ENCODE assay signal across 7 cellular contexts in genomic region chr17:75517277-75517865, GRCh38. TPM values are rescaled to one million over a fixed set of nuclear protein-coding genes. Genes with fewer than 3 reads are reported as not detected.
DNase-seq lines count a peak whose midpoint lies in the region; TF ChIP-seq lines count a peak whose summit lies in the region.

No MANE protein-coding gene starts in this region.

- H3K27me3 ChIP-seq in HAP-1 (ENCODE audit: low read depth), result no peaks in the 10 kb centered on the region
- H3K27me3 ChIP-seq in SU-DHL-6 (ENCODE audit: low read length), result no peaks in the 10 kb centered on the region
- peaks cover 5% of the 10 kb centered on the region for H3K27me3 ChIP-seq in effector memory CD4-positive, alpha-beta T cell (replicated peaks; ENCODE audit: control insufficient read depth, insufficient read depth, low read length, poor library complexity, severe bottlenecking)
- H3K27me3 ChIP-seq in neural cell (ENCODE audit: insufficient read depth, low read depth, low read length), result no peaks in the 10 kb centered on the region

- H3K4me3 ChIP-seq in HAP-1 (peak overlapping the region; percentile 70), SU-DHL-6 (ENCODE audit: insufficient read depth, low read length, poor library complexity, severe bottlenecking) (peak overlapping the region; percentile 97), neural cell (ENCODE audit: low read length) (peak overlapping the region; percentile 95)
- peak overlapping the region; percentile 76 for H3K4me3 ChIP-seq in effector memory CD4-positive, alpha-beta T cell (ENCODE audit: insufficient read depth, low read depth, low read length, poor library complexity, severe bottlenecking)

- no peak for TF ChIP-seq RAD21 in neural cell (conservative IDR thresholded peaks at IDR 0.05)

- H4K20me1 ChIP-seq in SU-DHL-6 (ENCODE audit: low read depth, low read length) (no peaks in the 10 kb centered on the region), neural cell (ENCODE audit: insufficient read depth) (no peaks in the 10 kb centered on the region)

- peak overlapping the region; percentile 48 for H3K27ac ChIP-seq in SU-DHL-6 (ENCODE audit: low read depth, low read length)
- peak overlapping the region; percentile 58 for H3K27ac ChIP-seq in effector memory CD4-positive, alpha-beta T cell (ENCODE audit: insufficient read depth, low read length, poor library complexity, severe bottlenecking)
- no peak overlapping the region for H3K27ac ChIP-seq in neural cell (ENCODE audit: low read length)

- peak overlapping the region; percentile 68 for H2AFZ ChIP-seq in SU-DHL-6 (ENCODE audit: low read depth, low read length, severe bottlenecking)
- no peak overlapping the region for H2AFZ ChIP-seq in neural cell (ENCODE audit: low read depth, low read length)

- H3F3A ChIP-seq in SU-DHL-6 (ENCODE audit: insufficient read depth) (0 out of 2 replicates have a peak, but pooled peaks cover 8% of the 10 kb centered on the region), neural cell (ENCODE audit: insufficient read depth, low read length, poor library complexity, severe bottlenecking) (no peaks in the 10 kb centered on the region)

- peaks cover 28% of the 10 kb centered on the region for H3K36me3 ChIP-seq in HAP-1 (replicated peaks)
- no peaks in the 10 kb centered on the region for H3K36me3 ChIP-seq in SU-DHL-6 (ENCODE audit: low read length)
- H3K36me3 ChIP-seq in effector memory CD4-positive, alpha-beta T cell (ENCODE audit: control insufficient read depth, insufficient read depth, low read length), result peaks cover 16% of the 10 kb centered on the region
- H3K36me3 ChIP-seq in neural cell (ENCODE audit: insufficient read depth, low read length), result no peaks in the 10 kb centered on the region

- H3K4me2 ChIP-seq in SU-DHL-6 (ENCODE audit: low read depth, low read length, poor library complexity, severe bottlenecking), result peak overlapping the region; percentile 65
- peak overlapping the region; percentile 89 for H3K4me2 ChIP-seq in neural cell (ENCODE audit: low read length)

- TF ChIP-seq CTCF in SU-DHL-6 (IDR thresholded peaks at IDR 0.05; ENCODE audit: insufficient read depth, low read length, poor library complexity, severe bottlenecking) (no peak), neural cell (IDR thresholded peaks at IDR 0.05; ENCODE audit: poor library complexity, severe bottlenecking) (no peak)

- in situ Hi-C loops in HAP-1 (cut with MboI; ENCODE audit: low sequenced_read_pairs), result no loop called here

- DNase-seq in HAP-1 (ENCODE audit: low spot score in 2 of 2), result peak in 1 of 2 experiments; percentile 51
- DNase-seq in effector memory CD4-positive, alpha-beta T cell, result no peak
- no peak for DNase-seq in NCI-H1417 treated with DMSO at 0.1 percent for 48 hours (lab: John Stamatoyannopoulos, UW)
- no peak for DNase-seq in NCI-H1048 (lab: John Stamatoyannopoulos, UW)
- DNase-seq in Kasumi-1 (lab: John Stamatoyannopoulos, UW), result no peak

- no peaks in the 10 kb centered on the region for H3K9me3 ChIP-seq in HAP-1
- H3K9me3 ChIP-seq in SU-DHL-6 (ENCODE audit: insufficient read depth, low read length), result no peaks in the 10 kb centered on the region
- H3K9me3 ChIP-seq in effector memory CD4-positive, alpha-beta T cell (ENCODE audit: control insufficient read depth, low read length), result no peaks in the 10 kb centered on the region
- no peaks in the 10 kb centered on the region for H3K9me3 ChIP-seq in neural cell (ENCODE audit: low read length)

- H3K4me1 ChIP-seq in HAP-1, result peaks cover 18% of the 10 kb centered on the region
- peaks cover 30% of the 10 kb centered on the region for H3K4me1 ChIP-seq in effector memory CD4-positive, alpha-beta T cell (ENCODE audit: control insufficient read depth, insufficient read depth, low read length, poor library complexity, severe bottlenecking)

- peak overlapping the region; percentile 91 for H3K9ac ChIP-seq in SU-DHL-6 (ENCODE audit: low read length)
- H3K9ac ChIP-seq in neural cell (ENCODE audit: low read length), result peak overlapping the region; percentile 66

- H3K9me2 ChIP-seq in SU-DHL-6 (replicated peaks; ENCODE audit: insufficient read depth, low read length), result no peaks in the 10 kb centered on the region
- H3K9me2 ChIP-seq in neural cell (ENCODE audit: insufficient read depth, low read length), result no peaks in the 10 kb centered on the region

- H3K79me2 ChIP-seq in SU-DHL-6 (ENCODE audit: insufficient read depth, low read length), result no peaks in the 10 kb centered on the region; the same call in 1 of the 2 replicates
- H3K79me2 ChIP-seq in neural cell (replicated peaks; ENCODE audit: insufficient read depth, low read length), result peaks cover 17% of the 10 kb centered on the region

- no peak for TF ChIP-seq EP300 in neural cell (conservative IDR thresholded peaks at IDR 0.05; ENCODE audit: poor library complexity, severe bottlenecking)

TF ChIP-seq in neural cell, 6 proteins besides CTCF, POLR2A, EP300 and RAD21:
- TF ChIP-seq MXI1 (conservative IDR thresholded peaks at IDR 0.05; ENCODE audit: poor library complexity, severe bottlenecking) (no peak), POLR2AphosphoS5 (IDR thresholded peaks at IDR 0.05) (no peak), REST (IDR thresholded peaks at IDR 0.05; ENCODE audit: borderline replicate concordance) (no peak), SMC3 (conservative IDR thresholded peaks at IDR 0.05; ENCODE audit: poor library complexity) (no peak)

RNA-seq across cellular contexts. Expression of gene TSEN54, which starts 1.0 kb away (rescaled TPM):
- 32.2 and 37.7 TPM in 2 replicates for polyA plus RNA-seq in neural cell
- polyA minus RNA-seq in neural cell, result 10.4 and 23.9 TPM in 2 replicates

RNA-seq across cellular contexts. Expression of gene CASKIN2, which starts 2.0 kb away (rescaled TPM):
- 2.8 and 4.2 TPM in 2 replicates for polyA plus RNA-seq in neural cell
- polyA minus RNA-seq in neural cell, result 11.9 and 12.4 TPM in 2 replicates

RNA-seq across cellular contexts. Expression of gene LLGL2, which starts 8.1 kb away (rescaled TPM):
- polyA plus RNA-seq in neural cell, result 0.95 and 4.2 TPM in 2 replicates
- 0.49 TPM in 1 of 2 replicates, not detected in the other for polyA minus RNA-seq in neural cell
